32 cellular contexts compared by ENCODE assay signal in the genomic region with DNA sequence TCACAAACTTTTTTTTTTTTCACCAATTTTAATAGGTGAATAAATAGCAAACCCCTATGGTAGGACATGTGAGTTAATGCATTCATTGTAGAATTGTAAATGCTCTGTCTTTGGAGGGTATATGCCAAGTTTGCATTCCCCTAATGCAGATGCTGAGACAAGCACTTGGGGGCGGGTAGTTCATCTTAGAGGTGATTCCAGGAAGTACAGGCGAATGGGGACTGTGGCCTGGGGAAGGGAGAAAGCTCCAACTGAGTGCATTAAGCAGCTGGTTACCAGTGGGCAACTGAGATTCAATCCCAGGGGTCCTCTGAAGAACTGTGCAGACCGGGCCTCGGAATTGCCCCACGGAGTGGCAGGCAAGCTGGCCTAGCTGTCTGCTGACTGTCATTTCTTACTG.
"Had no signal": no experiment of that assay in that cellular context is flagged by ENCODE, and none has a peak within 500 bp of the region (broad histone marks: within the 10 kb centered on the region; RNA-seq: fewer than 3 reads in every experiment).

No MANE protein-coding gene starts in this region.

- H3K36me3 Mint-ChIP-seq: activated naive CD4-positive, alpha-beta T cell treated with anti-CD3 and anti-CD28 coated beads, Interleukin-2, amount 10 ng/mL, durations not matched to agents 7 days and 5 days; activated naive CD4-positive, alpha-beta T cell treated with anti-CD3 and anti-CD28 coated beads, Interleukin-2, amount 50 U/mL, for 72 hours; activated naive CD8-positive, alpha-beta T cell treated with anti-CD3 and anti-CD28 coated beads, Interleukin-2, amount 10 ng/mL, durations not matched to agents 7 days and 5 days had no signal

- H3K27me3 ChIP-seq: brain microvascular endothelial cell, dorsolateral prefrontal cortex, esophagus muscularis mucosa, foreskin keratinocyte, gastrocnemius medialis, heart right ventricle had no signal

- H3K4me1 ChIP-seq: esophagus muscularis mucosa, foreskin keratinocyte, gastrocnemius medialis, heart right ventricle had no signal

- H3K9me3 Mint-ChIP-seq: activated CD4-positive, alpha-beta memory T cell treated with anti-CD3 and anti-CD28 coated beads, Interleukin-2, amount 10 ng/mL, durations not matched to agents 7 days and 5 days; activated CD4-positive, alpha-beta T cell treated with anti-CD3 and anti-CD28 coated beads, Interleukin-2, amount 10 ng/mL, durations not matched to agents 7 days and 5 days; activated naive CD4-positive, alpha-beta T cell treated with anti-CD3 and anti-CD28 coated beads, Interleukin-2, amount 10 ng/mL, durations not matched to agents 7 days and 5 days; activated naive CD4-positive, alpha-beta T cell treated with anti-CD3 and anti-CD28 coated beads, Interleukin-2, amount 50 U/mL, for 72 hours; activated naive CD8-positive, alpha-beta T cell treated with anti-CD3 and anti-CD28 coated beads, Interleukin-2, amount 10 ng/mL, durations not matched to agents 7 days and 5 days; activated T-cell treated with anti-CD3 and anti-CD28 coated beads, Interleukin-2, amount 50 U/mL, for 24 hours; activated T-cell treated with anti-CD3 and anti-CD28 coated beads, Interleukin-2, amount 50 U/mL, for 72 hours; central memory CD8-positive, alpha-beta T cell; dendritic cell treated with granulocyte-macrophage colony-stimulating factor and Interleukin-4, amounts not matched to agents 40 ng/mL and 50 ng/mL, for 4 days; T-helper 2 cell treated with Interferon-gamma antibody and Interleukin-4, amounts not matched to agents 5 μg/mL and 100 μg/mL, for 36 hours had no signal

- H3K27me3 Mint-ChIP-seq: activated CD4-positive, alpha-beta memory T cell treated with anti-CD3 and anti-CD28 coated beads, Interleukin-2, amount 10 ng/mL, durations not matched to agents 7 days and 5 days; activated CD4-positive, alpha-beta T cell treated with anti-CD3 and anti-CD28 coated beads, Interleukin-2, amount 10 ng/mL, durations not matched to agents 7 days and 5 days; activated naive CD8-positive, alpha-beta T cell treated with anti-CD3 and anti-CD28 coated beads, Interleukin-2, amount 10 ng/mL, durations not matched to agents 7 days and 5 days; activated T-cell treated with anti-CD3 and anti-CD28 coated beads, Interleukin-2, amount 50 U/mL, for 24 hours had no signal

- H3K27ac ChIP-seq: brain microvascular endothelial cell, coronary artery, dorsolateral prefrontal cortex, esophagus muscularis mucosa, foreskin keratinocyte, gastrocnemius medialis, heart right ventricle had no signal

- H3K4me3 Mint-ChIP-seq: activated CD4-positive, alpha-beta memory T cell treated with anti-CD3 and anti-CD28 coated beads, Interleukin-2, amount 10 ng/mL, durations not matched to agents 7 days and 5 days; activated CD4-positive, alpha-beta T cell treated with anti-CD3 and anti-CD28 coated beads, Interleukin-2, amount 10 ng/mL, durations not matched to agents 7 days and 5 days; activated naive CD4-positive, alpha-beta T cell treated with anti-CD3 and anti-CD28 coated beads, Interleukin-2, amount 10 ng/mL, durations not matched to agents 7 days and 5 days; activated naive CD8-positive, alpha-beta T cell treated with anti-CD3 and anti-CD28 coated beads, Interleukin-2, amount 10 ng/mL, durations not matched to agents 7 days and 5 days; activated T-cell treated with anti-CD3 and anti-CD28 coated beads, Interleukin-2, amount 50 U/mL, for 24 hours; activated T-cell treated with anti-CD3 and anti-CD28 coated beads, Interleukin-2, amount 50 U/mL, for 72 hours; central memory CD8-positive, alpha-beta T cell; dendritic cell treated with granulocyte-macrophage colony-stimulating factor and Interleukin-4, amounts not matched to agents 40 ng/mL and 50 ng/mL, for 4 days; T-helper 17 cell; T-helper 2 cell treated with Interferon-gamma antibody and Interleukin-4, amounts not matched to agents 5 μg/mL and 100 μg/mL, for 36 hours had no signal

- H3K36me3 ChIP-seq: brain microvascular endothelial cell, esophagus muscularis mucosa, gastrocnemius medialis, heart right ventricle had no signal

- ATAC-seq: activated naive CD4-positive, alpha-beta T cell treated with anti-CD3 and anti-CD28 coated beads, Interleukin-2, amount 50 U/mL, for 72 hours; activated T-cell treated with anti-CD3 and anti-CD28 coated beads, Interleukin-2, amount 50 U/mL, for 72 hours; foreskin keratinocyte; gastrocnemius medialis; heart right ventricle; T-helper 17 cell had no signal

- H3K9me3 ChIP-seq: esophagus muscularis mucosa, gastrocnemius medialis, heart right ventricle had no signal

- H3K4me3 ChIP-seq: coronary artery, dorsolateral prefrontal cortex, esophagus muscularis mucosa, gastrocnemius medialis, heart right ventricle had no signal

- FAIRE-seq: astrocyte, bronchial epithelial cell had no signal

- H3K4me1 Mint-ChIP-seq: activated CD4-positive, alpha-beta memory T cell treated with anti-CD3 and anti-CD28 coated beads, Interleukin-2, amount 10 ng/mL, durations not matched to agents 7 days and 5 days; activated CD4-positive, alpha-beta T cell treated with anti-CD3 and anti-CD28 coated beads, Interleukin-2, amount 10 ng/mL, durations not matched to agents 7 days and 5 days; activated naive CD4-positive, alpha-beta T cell treated with anti-CD3 and anti-CD28 coated beads, Interleukin-2, amount 10 ng/mL, durations not matched to agents 7 days and 5 days; activated naive CD8-positive, alpha-beta T cell treated with anti-CD3 and anti-CD28 coated beads, Interleukin-2, amount 10 ng/mL, durations not matched to agents 7 days and 5 days; central memory CD8-positive, alpha-beta T cell had no signal

- DNase-seq: activated CD4-positive, alpha-beta memory T cell treated with anti-CD3 and anti-CD28 coated beads, Interleukin-2, amount 10 ng/mL, durations not matched to agents 7 days and 5 days; activated CD4-positive, alpha-beta T cell treated with anti-CD3 and anti-CD28 coated beads for 1 hour; activated CD4-positive, alpha-beta T cell treated with anti-CD3 and anti-CD28 coated beads for 4 hours; activated CD4-positive, alpha-beta T cell treated with anti-CD3 and anti-CD28 coated beads, Interleukin-2, amount 10 ng/mL, durations not matched to agents 7 days and 5 days; activated CD4-positive, alpha-beta T cell treated with anti-CD3 and anti-CD28 coated beads, Interleukin-2, amount 50 U/mL, for 4 hours; activated CD8-positive, alpha-beta memory T cell treated with anti-CD3 and anti-CD28 coated beads, Interleukin-2, amount 50 U/mL, for 48 hours; activated gamma-delta T cell; activated naive CD4-positive, alpha-beta T cell; activated naive CD4-positive, alpha-beta T cell treated with anti-CD3 and anti-CD28 coated beads, Interleukin-2, amount 10 ng/mL, durations not matched to agents 7 days and 5 days; activated naive CD8-positive, alpha-beta T cell treated with anti-CD3 and anti-CD28 coated beads, Interleukin-2, amount 10 ng/mL, durations not matched to agents 7 days and 5 days; activated T-cell treated with anti-CD3 and anti-CD28 coated beads for 4 hours; activated T-cell treated with anti-CD3 and anti-CD28 coated beads, Interleukin-2, amount 50 U/mL, for 24 hours; activated T-cell treated with anti-CD3 and anti-CD28 coated beads, Interleukin-2, amount 50 U/mL, for 72 hours; anterior cingulate cortex; brain microvascular endothelial cell; dorsolateral prefrontal cortex; effector memory CD4-positive, alpha-beta T cell; erythroblast; foreskin keratinocyte; gastrocnemius medialis; heart right ventricle; T-helper 1 cell; T-helper 17 cell; T1000 had no signal

- H3K27ac Mint-ChIP-seq: activated CD4-positive, alpha-beta memory T cell treated with anti-CD3 and anti-CD28 coated beads, Interleukin-2, amount 10 ng/mL, durations not matched to agents 7 days and 5 days; activated CD4-positive, alpha-beta T cell treated with anti-CD3 and anti-CD28 coated beads, Interleukin-2, amount 10 ng/mL, durations not matched to agents 7 days and 5 days; activated naive CD4-positive, alpha-beta T cell treated with anti-CD3 and anti-CD28 coated beads, Interleukin-2, amount 10 ng/mL, durations not matched to agents 7 days and 5 days; activated naive CD4-positive, alpha-beta T cell treated with anti-CD3 and anti-CD28 coated beads, Interleukin-2, amount 50 U/mL, for 72 hours; activated naive CD8-positive, alpha-beta T cell treated with anti-CD3 and anti-CD28 coated beads, Interleukin-2, amount 10 ng/mL, durations not matched to agents 7 days and 5 days; activated T-cell treated with anti-CD3 and anti-CD28 coated beads, Interleukin-2, amount 50 U/mL, for 24 hours; activated T-cell treated with anti-CD3 and anti-CD28 coated beads, Interleukin-2, amount 50 U/mL, for 72 hours; dendritic cell treated with granulocyte-macrophage colony-stimulating factor and Interleukin-4, amounts not matched to agents 40 ng/mL and 50 ng/mL, for 4 days; T-helper 17 cell; T-helper 2 cell treated with Interferon-gamma antibody and Interleukin-4, amounts not matched to agents 5 μg/mL and 100 μg/mL, for 36 hours had no signal
